In the genomic region with DNA sequence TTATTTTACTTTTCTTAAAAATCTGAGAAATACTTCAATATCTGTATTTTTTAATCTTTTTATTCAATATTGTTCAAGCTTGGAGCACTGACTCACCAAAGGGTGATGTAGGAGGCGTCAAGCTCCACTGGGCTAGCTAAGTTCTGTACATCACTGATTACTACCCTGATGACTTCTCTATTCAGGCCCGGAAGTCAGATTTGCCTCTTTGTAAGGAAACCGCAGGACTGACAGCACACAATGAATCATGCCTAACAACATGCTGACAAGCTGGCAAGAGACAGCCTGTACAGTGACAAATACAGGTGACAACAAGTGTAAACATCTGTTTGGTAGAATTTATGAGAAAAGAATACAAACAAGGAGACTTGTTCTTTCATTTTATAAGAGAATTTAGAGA, we compare ENCODE assay signal across 9 cellular contexts.
DNase-seq lines count a peak whose midpoint lies in the region; ATAC-seq, FAIRE-seq and TF ChIP-seq lines count a peak whose summit lies in the region.
"Had no signal": no experiment of that assay in that cellular context is flagged by ENCODE, and none has a peak within 500 bp of the region (broad histone marks: within the 10 kb centered on the region; RNA-seq: fewer than 3 reads in every experiment).

No MANE protein-coding gene starts in this region.

- no peaks in the 10 kb centered on the region for H3K9me1 ChIP-seq in endothelial cell of umbilical vein (replicated peaks; ENCODE audit: control insufficient read depth, extremely low read depth, insufficient read depth, low read length)

- no peaks in the 10 kb centered on the region for H3K9me3 ChIP-seq in endothelial cell of umbilical vein (replicated peaks; ENCODE audit: control insufficient read depth, insufficient read depth, low read length)

- no peaks in the 10 kb centered on the region for H3K36me3 ChIP-seq in endothelial cell of umbilical vein (ENCODE audit: control insufficient read depth in 2 of 2, extremely low read depth in 1 of 2, insufficient read depth in 2 of 2, low read length in 2 of 2)

- ATAC-seq in GM21447 (IDR thresholded peaks at IDR 0.05; ENCODE audit: unreplicated experiment) (peak; percentile 100), HG03575 (IDR thresholded peaks at IDR 0.05; ENCODE audit: extremely low read depth, insufficient number of reproducible peaks, low FRiP score, unreplicated experiment) (peak; percentile 100)
- ATAC-seq in stimulated activated memory B cell treated with anti-CD40 and anti-IgM and Interleukin-4, amounts not matched to agents 10 μg/mL and 1 μg/mL and 100 μg/mL, for 72 hours: peak; percentile 78

- TF ChIP-seq CTCF in GM10248 (IDR thresholded peaks at IDR 0.05; ENCODE audit: control extremely low read depth, extremely low read depth, low read depth, missing control alignments): no peak
- no peak for TF ChIP-seq CTCF in endothelial cell of umbilical vein (IDR thresholded peaks at IDR 0.05; ENCODE audit: extremely low read depth in 1 of 2, insufficient read depth in 1 of 2, low read depth in 1 of 2, low read length in 2 of 2)

- TF ChIP-seq POLR2A in endothelial cell of umbilical vein (IDR thresholded peaks at IDR 0.05; ENCODE audit: low read depth, low read length): no peak

- no TSS peak for BruUV-seq in endothelial cell of umbilical vein (replicated peaks; lab: Mats Ljungman, UMichigan)

- intact Hi-C loops in endothelial cell of umbilical vein (cut with micrococcal nuclease): no loop called here

- H3K79me2 ChIP-seq in endothelial cell of umbilical vein (ENCODE audit: control insufficient read depth, insufficient read depth, low read length): no peaks in the 10 kb centered on the region

- no peaks in the 10 kb centered on the region for H3K4me1 Mint-ChIP-seq in stimulated activated memory B cell treated with anti-CD40 and anti-IgM and Interleukin-4, amounts not matched to agents 10 μg/mL and 1 μg/mL and 100 μg/mL, for 72 hours

- no peaks in the 10 kb centered on the region for H3K9me3 Mint-ChIP-seq in stimulated activated memory B cell treated with anti-CD40 and anti-IgM and Interleukin-4, amounts not matched to agents 10 μg/mL and 1 μg/mL and 100 μg/mL, for 72 hours

- H3K36me3 Mint-ChIP-seq in stimulated activated memory B cell treated with anti-CD40 and anti-IgM and Interleukin-4, amounts not matched to agents 10 μg/mL and 1 μg/mL and 100 μg/mL, for 72 hours: no peaks in the 10 kb centered on the region

- H4K20me1 ChIP-seq in endothelial cell of umbilical vein (replicated peaks; ENCODE audit: control insufficient read depth, extremely low read depth, insufficient read depth, low read length): no peaks in the 10 kb centered on the region

- CTCF ChIA-PET in GM10248 (lab: Yijun Ruan, JAX): interaction anchor here (0.7 to 1.2 kb wide), 7 partner anchors 8 to 26 kb away, joined by 3 to 4 read pairs (median 3); no protein-coding TSS in a partner anchor
- CTCF ChIA-PET in endothelial cell of umbilical vein (lab: Charles Lee): no interaction called here

- DNase-seq in GM10248 (ENCODE audit: extremely low spot score) (peak; percentile 21), RPMI8226 (peak; percentile 34), endothelial cell of umbilical vein (ENCODE audit: low read depth, low spot score) (peak; percentile 1), NCI-H2171 (lab: John Stamatoyannopoulos, UW) (no peak), NCI-H1694 (lab: John Stamatoyannopoulos, UW) (no peak)

- POLR2A ChIA-PET in GM10248 (lab: Yijun Ruan, JAX): no interaction called here
- POLR2A ChIA-PET in endothelial cell of umbilical vein (lab: Charles Lee): no interaction called here

- H3K4me1 ChIP-seq in endothelial cell of umbilical vein (ENCODE audit: control insufficient read depth, extremely low read depth, insufficient read depth, low read length): no peaks in the 10 kb centered on the region

- no peaks in the 10 kb centered on the region for H3K27me3 ChIP-seq in endothelial cell of umbilical vein (ENCODE audit: control insufficient read depth in 2 of 2, insufficient read depth in 2 of 2, low read length in 2 of 2)

- no peak overlapping the region for H2AFZ ChIP-seq in endothelial cell of umbilical vein (ENCODE audit: low read depth, low read length)

- H3K27ac ChIP-seq in endothelial cell of umbilical vein (ENCODE audit: insufficient read depth, low read depth, low read length): no peak overlapping the region

- no peak overlapping the region for H3K4me3 ChIP-seq in endothelial cell of umbilical vein (replicated peaks in 1 of 3; ENCODE audit: insufficient read depth in 1 of 3, low read depth in 1 of 3, low read length in 3 of 3)

- H3K4me3 Mint-ChIP-seq in stimulated activated memory B cell treated with anti-CD40 and anti-IgM and Interleukin-4, amounts not matched to agents 10 μg/mL and 1 μg/mL and 100 μg/mL, for 72 hours: no peak overlapping the region

- H3K4me2 ChIP-seq in endothelial cell of umbilical vein (ENCODE audit: insufficient read depth, low read length): no peak overlapping the region

- dilution Hi-C loops in endothelial cell of umbilical vein (cut with MboI; ENCODE audit: extremely low pct_ligation_motif_present, low sequenced_read_pairs): no loop called here

- no peak overlapping the region for H3K27ac Mint-ChIP-seq in stimulated activated memory B cell treated with anti-CD40 and anti-IgM and Interleukin-4, amounts not matched to agents 10 μg/mL and 1 μg/mL and 100 μg/mL, for 72 hours

- H3K9ac ChIP-seq in endothelial cell of umbilical vein (replicated peaks; ENCODE audit: extremely low read depth, insufficient read depth, low read length): no peak overlapping the region

- FAIRE-seq in endothelial cell of umbilical vein (lab: Jason Lieb, UNC): no peak
- FAIRE-seq: islet of Langerhans had no signal

- no peaks in the 10 kb centered on the region for H3K27me3 Mint-ChIP-seq in stimulated activated memory B cell treated with anti-CD40 and anti-IgM and Interleukin-4, amounts not matched to agents 10 μg/mL and 1 μg/mL and 100 μg/mL, for 72 hours

TF ChIP-seq in endothelial cell of umbilical vein, 7 proteins besides CTCF, POLR2A, EP300 and RAD21:
- TF ChIP-seq GATA2 (IDR thresholded peaks at IDR 0.05; ENCODE audit: insufficient read depth, insufficient read length, low read depth, low read length) (peak; percentile 12), FOS (IDR thresholded peaks at IDR 0.05; ENCODE audit: borderline replicate concordance, insufficient read depth, low read length) (no peak)

Comparison
In these comparisons a context has a peak if more than half of its experiments do, and no peak if none do; other contexts are left out.
1. DNase-seq: peak in GM10248 (single experiment), RPMI8226 (single experiment) and endothelial cell of umbilical vein (single experiment); none in NCI-H2171 (single experiment) and NCI-H1694 (single experiment).
2. Peak in every context shown above with its lines, with median percentiles within 50 percentile points of each other: ATAC-seq.